ENCODE assay signal across 8 cellular contexts in the genomic region with DNA sequence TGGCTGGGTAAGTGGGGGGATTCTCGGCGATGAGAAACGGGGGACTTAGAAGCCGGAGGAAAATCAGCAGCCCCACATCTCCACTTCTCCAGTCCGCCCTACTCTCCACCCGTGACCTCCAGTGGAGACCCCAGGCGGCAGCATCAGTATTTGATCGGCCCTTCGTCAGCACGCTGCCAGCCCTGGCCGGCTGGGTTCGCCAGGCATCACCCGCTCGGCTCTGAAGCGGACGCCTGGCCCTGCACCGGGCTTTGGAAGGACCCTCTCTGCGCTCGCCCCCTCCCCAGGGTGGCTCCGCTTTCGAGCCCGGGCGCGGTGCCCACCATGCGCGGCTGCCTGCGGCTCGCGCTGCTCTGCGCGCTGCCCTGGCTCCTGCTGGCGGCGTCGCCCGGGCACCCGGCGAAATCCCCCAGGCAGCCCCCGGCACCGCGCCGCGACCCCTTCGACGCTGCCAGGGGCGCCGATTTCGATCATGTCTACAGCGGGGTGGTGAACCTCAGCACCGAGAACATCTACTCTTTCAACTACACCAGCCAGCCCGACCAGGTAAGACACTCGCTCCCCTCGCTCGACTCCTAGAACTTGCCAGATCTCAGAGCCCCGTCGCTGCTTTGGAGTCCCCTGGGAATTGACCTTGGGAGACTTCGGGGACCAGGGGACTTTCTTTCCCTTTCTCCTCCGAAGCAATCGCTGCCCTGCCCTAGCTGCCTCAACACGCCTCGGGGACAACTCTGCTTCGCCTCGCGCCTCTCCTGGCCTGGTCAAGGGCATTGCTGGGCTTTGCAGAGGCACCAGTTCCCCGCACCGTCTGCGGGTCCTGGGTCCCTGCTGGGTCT. TPM values are rescaled to one million over a fixed set of nuclear protein-coding genes. Genes with fewer than 3 reads are reported as not detected.
DNase-seq lines count a peak whose midpoint lies in the region; ATAC-seq and TF ChIP-seq lines count a peak whose summit lies in the region.

No MANE protein-coding gene starts in this region.

- peaks cover 79% of the 10 kb centered on the region for H3K27me3 ChIP-seq in GM23338 (ENCODE audit: insufficient read depth)
- H3K27me3 ChIP-seq in trophoblast cell (ENCODE audit: insufficient read depth, low read length), result peaks cover 35% of the 10 kb centered on the region

- no peaks in the 10 kb centered on the region for H3K79me2 ChIP-seq in GM23338 (replicated peaks; ENCODE audit: insufficient read depth)
- H3K79me2 ChIP-seq in trophoblast cell (ENCODE audit: control insufficient read depth, insufficient read depth, low read length, poor library complexity), result no peaks in the 10 kb centered on the region

- H2AFZ ChIP-seq in GM23338 (peak overlapping the region; percentile 98), trophoblast cell (ENCODE audit: insufficient read depth, low read length, poor library complexity) (no peak overlapping the region)

- no peak overlapping the region for H2BK5ac ChIP-seq in trophoblast cell (ENCODE audit: low read depth, low read length, poor library complexity)

- H3K9me2 ChIP-seq in GM23338 (ENCODE audit: insufficient read depth), result no peaks in the 10 kb centered on the region

- peak overlapping the region; percentile 91 for H3K4me2 ChIP-seq in GM23338
- H3K4me2 ChIP-seq in trophoblast cell (ENCODE audit: low read length), result peak overlapping the region; percentile 94

- H2BK12ac ChIP-seq in trophoblast cell (ENCODE audit: low read length), result no peak overlapping the region

- no peak overlapping the region for H2BK120ac ChIP-seq in trophoblast cell (ENCODE audit: insufficient read depth, low read length, poor library complexity)

- no peak overlapping the region for H3K14ac ChIP-seq in trophoblast cell (ENCODE audit: low read length)

- no peak overlapping the region for H3K27ac ChIP-seq in GM23338 (ENCODE audit: low read depth)
- no peak overlapping the region for H3K27ac ChIP-seq in trophoblast cell (ENCODE audit: low read depth, low read length)

- H3K23ac ChIP-seq in trophoblast cell (ENCODE audit: low read length), result no peak overlapping the region

- TF ChIP-seq CTCF in GM12865 (IDR thresholded peaks at IDR 0.05; ENCODE audit: insufficient read depth, low read depth, low read length, missing control alignments), result no peak
- 0 out of 4 replicates have a peak, but pooled peaks of 1 of the 2 experiments have one; percentile 5 for TF ChIP-seq CTCF in GM23338 (conservative IDR thresholded peaks at IDR 0.05; ENCODE audit: low read depth in 2 of 2)

- no peak overlapping the region for H3K4ac ChIP-seq in trophoblast cell (ENCODE audit: low read depth, low read length)

- H3K9me3 ChIP-seq in trophoblast cell (ENCODE audit: insufficient read depth, low read depth, low read length), result peaks cover 2% of the 10 kb centered on the region

- DNase-seq in GM12865 (ENCODE audit: low read depth) (peak; percentile 69), GM23338 (ENCODE audit: low spot score) (peak; percentile 63), NCI-H128 (lab: John Stamatoyannopoulos, UW; ENCODE audit: unreplicated experiment) (peak; percentile 40), globus pallidus (ENCODE audit: low spot score) (peak; percentile 15), trophoblast cell (peak in 1 of 2 donors; percentile 21), hepatic stellate cell (ENCODE audit: low spot score) (no peak), NCI-H2029 (lab: John Stamatoyannopoulos, UW) (no peak)
- peak; percentile 32 for DNase-seq in activated T-helper 2 cell treated with anti-CD3 and anti-CD28 coated beads, Interferon-gamma antibody, Interleukin-2, Interleukin-4, amounts not matched to agents 10 μg/mL and 5 μg/mL and 100 μg/mL, durations not matched to agents 14 hours and 24 hours and 36 hours (ENCODE audit: low spot score)

- no peak overlapping the region for H4K91ac ChIP-seq in trophoblast cell (ENCODE audit: low read depth, low read length)

- H3K18ac ChIP-seq in trophoblast cell (ENCODE audit: low read length), result no peak overlapping the region

- H4K20me1 ChIP-seq in GM23338 (replicated peaks; ENCODE audit: insufficient read depth), result no peaks in the 10 kb centered on the region

- no peaks in the 10 kb centered on the region for H3K79me1 ChIP-seq in trophoblast cell (ENCODE audit: low read length)

- no peak overlapping the region for H4K8ac ChIP-seq in trophoblast cell (ENCODE audit: low read depth, low read length)

- no peaks in the 10 kb centered on the region for H3F3A ChIP-seq in GM23338 (replicated peaks; ENCODE audit: low read depth)

- no peaks in the 10 kb centered on the region; the same call in 1 of the 3 replicates for H3K9me3 Mint-ChIP-seq in GM23338
- no peaks in the 10 kb centered on the region for H3K9me3 Mint-ChIP-seq in activated T-helper 2 cell treated with anti-CD3 and anti-CD28 coated beads, Interferon-gamma antibody, Interleukin-2, Interleukin-4, amounts not matched to agents 10 μg/mL and 5 μg/mL and 100 μg/mL, durations not matched to agents 14 hours and 24 hours and 36 hours

- no peak overlapping the region for H4K12ac ChIP-seq in trophoblast cell (ENCODE audit: low read depth, low read length)

- no peak overlapping the region for H3K9ac ChIP-seq in trophoblast cell (ENCODE audit: low read length)

- peaks cover 46% of the 10 kb centered on the region for H3K27me3 Mint-ChIP-seq in GM23338 (ENCODE audit: insufficient read depth, low read depth, poor library complexity)
- peaks cover 14% of the 10 kb centered on the region for H3K27me3 Mint-ChIP-seq in activated T-helper 2 cell treated with anti-CD3 and anti-CD28 coated beads, Interferon-gamma antibody, Interleukin-2, Interleukin-4, amounts not matched to agents 10 μg/mL and 5 μg/mL and 100 μg/mL, durations not matched to agents 14 hours and 24 hours and 36 hours (ENCODE audit: low read depth)

- no CpG with 5 or more reads among the region's 66 CpGs for WGBS in trophoblast cell (ENCODE audit: extremely low coverage, insufficient coverage, insufficient read length)

- no peak overlapping the region for H2AK5ac ChIP-seq in trophoblast cell (ENCODE audit: low read length)

- no peak overlapping the region for H3K27ac Mint-ChIP-seq in GM23338
- peak overlapping the region; percentile 95 for H3K27ac Mint-ChIP-seq in activated T-helper 2 cell treated with anti-CD3 and anti-CD28 coated beads, Interferon-gamma antibody, Interleukin-2, Interleukin-4, amounts not matched to agents 10 μg/mL and 5 μg/mL and 100 μg/mL, durations not matched to agents 14 hours and 24 hours and 36 hours

- peaks cover 10% of the 10 kb centered on the region; the same call in 1 of the 3 replicates for H3K4me1 Mint-ChIP-seq in GM23338
- H3K4me1 Mint-ChIP-seq in activated T-helper 2 cell treated with anti-CD3 and anti-CD28 coated beads, Interferon-gamma antibody, Interleukin-2, Interleukin-4, amounts not matched to agents 10 μg/mL and 5 μg/mL and 100 μg/mL, durations not matched to agents 14 hours and 24 hours and 36 hours (ENCODE audit: low read depth), result peaks cover 57% of the 10 kb centered on the region

- peak overlapping the region; percentile 86 for H3K4me3 Mint-ChIP-seq in GM23338
- peak overlapping the region; percentile 91 for H3K4me3 Mint-ChIP-seq in activated T-helper 2 cell treated with anti-CD3 and anti-CD28 coated beads, Interferon-gamma antibody, Interleukin-2, Interleukin-4, amounts not matched to agents 10 μg/mL and 5 μg/mL and 100 μg/mL, durations not matched to agents 14 hours and 24 hours and 36 hours (ENCODE audit: low read depth)

- intact Hi-C loops in activated T-helper 2 cell treated with anti-CD3 and anti-CD28 coated beads, Interferon-gamma antibody, Interleukin-2, Interleukin-4, amounts not matched to agents 10 μg/mL and 5 μg/mL and 100 μg/mL, durations not matched to agents 14 hours and 24 hours and 36 hours (cut with micrococcal nuclease), result loop anchor here (1.0 to 5.0 kb wide), 5 partner anchors 18 to 213 kb away; partner anchors contain the start of genes NAA50, SPICE1 and USF3

- H3K4me1 ChIP-seq in GM23338 (ENCODE audit: insufficient read depth) (peaks cover 7% of the 10 kb centered on the region; the same call in 1 of the 2 replicates), trophoblast cell (ENCODE audit: control insufficient read depth in 1 of 2, insufficient read depth in 2 of 2, low read length in 2 of 2) (peaks cover 7 to 9% of the 10 kb centered on the region in 2 experiments)

- H3K4me3 ChIP-seq in GM12865 (ENCODE audit: low read depth, low read length), result peak overlapping the region; percentile 82
- peak overlapping the region; percentile 67 for H3K4me3 ChIP-seq in GM23338
- H3K4me3 ChIP-seq in trophoblast cell (ENCODE audit: low read depth, low read length), result peak overlapping the region; percentile 18

- H3K36me3 Mint-ChIP-seq in GM23338 (ENCODE audit: low read depth), result no peaks in the 10 kb centered on the region
- peaks cover 16% of the 10 kb centered on the region for H3K36me3 Mint-ChIP-seq in activated T-helper 2 cell treated with anti-CD3 and anti-CD28 coated beads, Interferon-gamma antibody, Interleukin-2, Interleukin-4, amounts not matched to agents 10 μg/mL and 5 μg/mL and 100 μg/mL, durations not matched to agents 14 hours and 24 hours and 36 hours (ENCODE audit: low read depth)

- peak; percentile 85 for ATAC-seq in GM23338

- H3K36me3 ChIP-seq in GM23338 (ENCODE audit: insufficient read depth), result no peaks in the 10 kb centered on the region
- no peaks in the 10 kb centered on the region for H3K36me3 ChIP-seq in trophoblast cell (ENCODE audit: control insufficient read depth in 1 of 2, insufficient read depth in 2 of 2, low read length in 2 of 2)

TF ChIP-seq in GM23338, 12 proteins besides CTCF, POLR2A, EP300 and RAD21:
- TF ChIP-seq POLR2AphosphoS5 (IDR thresholded peaks at IDR 0.05; ENCODE audit: low read depth) (no peak), EZH2phosphoT487 (IDR thresholded peaks at IDR 0.05; ENCODE audit: unreplicated experiment) (peak; percentile 34)

RNA-seq across cellular contexts. Expression of gene SIDT1, which starts 0.6 kb away (rescaled TPM):
- total RNA-seq in GM23338 (2014; rRNA removed; shearing (Covaris generic)), result 0.10 TPM in 1 of 2 replicates, not detected in the other
- not detected in 2 replicates for polyA plus RNA-seq in GM23338 (2016; fragmentation: Nextera tagmentation; extraction: Ambion mirVana)
- 10.2 and 11.7 TPM in 2 replicates for total RNA-seq in activated T-helper 2 cell treated with anti-CD3 and anti-CD28 coated beads, Interferon-gamma antibody, Interleukin-2, Interleukin-4, amounts not matched to agents 10 μg/mL and 5 μg/mL and 100 μg/mL, durations not matched to agents 14 hours and 24 hours and 36 hours
- 0.05 and 0.07 TPM in 2 replicates for polyA plus RNA-seq in trophoblast cell (2013)

RNA-seq across cellular contexts. Expression of gene SPICE1, which starts 18.0 kb away (rescaled TPM):
- total RNA-seq in GM23338 (2014; rRNA removed; shearing (Covaris generic)), result 19.0 and 22.5 TPM in 2 replicates
- polyA plus RNA-seq in GM23338 (2016; fragmentation: Nextera tagmentation; extraction: Ambion mirVana), result 6.1 and 8.5 TPM in 2 replicates
- total RNA-seq in activated T-helper 2 cell treated with anti-CD3 and anti-CD28 coated beads, Interferon-gamma antibody, Interleukin-2, Interleukin-4, amounts not matched to agents 10 μg/mL and 5 μg/mL and 100 μg/mL, durations not matched to agents 14 hours and 24 hours and 36 hours, result 20.5 and 23.7 TPM in 2 replicates
- 9.9 and 11.1 TPM in 2 replicates for polyA plus RNA-seq in trophoblast cell (2013)

Comparison
In these comparisons a context has a peak if more than half of its experiments do, and no peak if none do; other contexts are left out.
1. DNase-seq: peak in GM12865 (single experiment), GM23338 (single experiment), NCI-H128 (single experiment), activated T-helper 2 cell treated with anti-CD3 and anti-CD28 coated beads, Interferon-gamma antibody, Interleukin-2, Interleukin-4, amounts not matched to agents 10 μg/mL and 5 μg/mL and 100 μg/mL, durations not matched to agents 14 hours and 24 hours and 36 hours (single experiment) and globus pallidus (single experiment); none in hepatic stellate cell (single experiment) and NCI-H2029 (single experiment).
2. H3K4me3 ChIP-seq: peak in every context shown above with its lines; median percentile 82 in GM12865; 67 in GM23338; 18 in trophoblast cell.
3. RNA of gene SIDT1, which starts 0.6 kb away (total RNA-seq): 10.2 to 11.7 TPM in activated T-helper 2 cell treated with anti-CD3 and anti-CD28 coated beads, Interferon-gamma antibody, Interleukin-2, Interleukin-4, amounts not matched to agents 10 μg/mL and 5 μg/mL and 100 μg/mL, durations not matched to agents 14 hours and 24 hours and 36 hours; 0.10 TPM in GM23338; every median in the first group is over 10 times any median in the second.